In the genomic region with DNA sequence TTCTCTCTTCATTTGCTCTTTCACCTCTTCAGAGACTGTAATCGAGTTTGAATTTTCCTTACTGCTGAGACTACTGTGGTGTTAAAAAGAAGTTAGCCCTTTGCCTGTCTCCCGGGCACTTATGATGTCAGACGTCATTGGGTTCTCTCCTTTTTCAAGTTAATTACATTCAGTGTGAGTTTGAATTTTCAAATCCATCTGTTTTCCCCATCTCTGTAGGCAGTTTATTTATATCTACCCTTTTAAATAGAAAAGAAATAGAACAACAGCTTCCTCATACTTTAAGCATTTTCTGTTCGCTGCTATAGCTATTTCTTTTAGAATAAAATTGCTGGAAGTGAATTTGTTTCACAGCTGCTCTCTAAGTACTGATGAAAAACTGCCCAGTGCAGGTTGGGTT, we compare ENCODE assay signal across 30 cellular contexts.
"Had no signal": no experiment of that assay in that cellular context is flagged by ENCODE, and none has a peak within 500 bp of the region (broad histone marks: within the 10 kb centered on the region; RNA-seq: fewer than 3 reads in every experiment).

No MANE protein-coding gene starts in this region.

- ATAC-seq: left colon; natural killer cell; right cardiac atrium; sciatic nerve; stimulated activated naive B cell treated with anti-CD40 and anti-IgM and Interleukin-4, amounts not matched to agents 10 μg/mL and 1 μg/mL and 100 μg/mL, for 72 hours; stimulated activated naive CD8-positive, alpha-beta T cell treated with anti-CD3 and anti-CD28 coated beads, Interleukin-15, Interleukin-2, amounts not matched to agents 100 U/mL and 50 U/mL, for 24 hours had no signal

- H2AFZ ChIP-seq: neural progenitor cell had no signal

- H3K36me3 Mint-ChIP-seq: memory B cell; natural killer cell; neural progenitor cell; stimulated activated naive B cell treated with anti-CD40 and anti-IgM and Interleukin-4, amounts not matched to agents 10 μg/mL and 1 μg/mL and 100 μg/mL, for 72 hours; type B pancreatic cell had no signal

- H3K4me3 ChIP-seq: left ventricle myocardium inferior, neural progenitor cell, ovary, prostate gland, skin epidermis, stomach, suprapubic skin, thoracic aorta, tibial nerve, uterus had no signal

- FAIRE-seq: islet of Langerhans, kidney had no signal

- H3K27me3 ChIP-seq: neural progenitor cell, neutrophil, ovary, suprapubic skin, tibial nerve had no signal

- H3K4me3 Mint-ChIP-seq: memory B cell; natural killer cell; nephron progenitor cell; neural progenitor cell; stimulated activated naive B cell treated with anti-CD40 and anti-IgM and Interleukin-4, amounts not matched to agents 10 μg/mL and 1 μg/mL and 100 μg/mL, for 72 hours; type B pancreatic cell had no signal

- H3K27ac ChIP-seq: left ventricle myocardium inferior, neural progenitor cell, neutrophil, ovary, prostate gland, skin epidermis, stomach, suprapubic skin, thoracic aorta, tibial nerve, uterus had no signal

- H3K9me3 ChIP-seq: left ventricle myocardium inferior, neutrophil, ovary, prostate gland, stomach, suprapubic skin, thoracic aorta, tibial nerve, uterus had no signal

- H3K4me2 ChIP-seq: neural progenitor cell had no signal

- H3K36me3 ChIP-seq: left ventricle myocardium inferior, neural progenitor cell, neutrophil, ovary, prostate gland, stomach, suprapubic skin, thoracic aorta, tibial nerve, uterus had no signal

- DNase-seq: kidney; left colon; left ventricle myocardium inferior; midbrain; natural killer cell; nephron progenitor cell; occipital lobe; ovary; posterior cingulate gyrus; retina; right cardiac atrium; stimulated activated CD4-positive, alpha-beta T cell treated with anti-CD3 and anti-CD28 coated beads, Interleukin-12 subunit alpha, Interleukin-12 subunit beta, amount 100 ng/mL, for 4 hours; stimulated activated CD4-positive, alpha-beta T cell treated with anti-CD3 and anti-CD28 coated beads, Interleukin-15, amount 100 ng/mL, for 24 hours; stimulated activated CD4-positive, alpha-beta T cell treated with anti-CD3 and anti-CD28 coated beads, Interleukin-2, amount 100 ng/mL, for 24 hours; stimulated activated CD4-positive, alpha-beta T cell treated with anti-CD3 and anti-CD28 coated beads, Interleukin-4, amount 100 ng/mL, for 1 hour; stimulated activated naive B cell treated with anti-CD40 and anti-IgM and Interleukin-4, amounts not matched to agents 10 μg/mL and 1 μg/mL and 100 μg/mL, for 72 hours; stimulated activated naive CD8-positive, alpha-beta T cell treated with anti-CD3 and anti-CD28 coated beads, Interleukin-15, Interleukin-2, amounts not matched to agents 100 U/mL and 50 U/mL, for 24 hours; stomach; uterus had no signal

- H3K9me3 Mint-ChIP-seq: nephron progenitor cell; neural progenitor cell; stimulated activated naive B cell treated with anti-CD40 and anti-IgM and Interleukin-4, amounts not matched to agents 10 μg/mL and 1 μg/mL and 100 μg/mL, for 72 hours; type B pancreatic cell had no signal

- H3K4me1 ChIP-seq: left ventricle myocardium inferior, neural progenitor cell, prostate gland, stomach, suprapubic skin, tibial nerve, uterus had no signal

- H3K27ac Mint-ChIP-seq: memory B cell; natural killer cell; nephron progenitor cell; neural progenitor cell; stimulated activated naive B cell treated with anti-CD40 and anti-IgM and Interleukin-4, amounts not matched to agents 10 μg/mL and 1 μg/mL and 100 μg/mL, for 72 hours; type B pancreatic cell had no signal

- H3K4me1 Mint-ChIP-seq: memory B cell; natural killer cell; nephron progenitor cell; neural progenitor cell; stimulated activated naive B cell treated with anti-CD40 and anti-IgM and Interleukin-4, amounts not matched to agents 10 μg/mL and 1 μg/mL and 100 μg/mL, for 72 hours had no signal

- H3K9ac ChIP-seq: neural progenitor cell had no signal
